In the genomic region with DNA sequence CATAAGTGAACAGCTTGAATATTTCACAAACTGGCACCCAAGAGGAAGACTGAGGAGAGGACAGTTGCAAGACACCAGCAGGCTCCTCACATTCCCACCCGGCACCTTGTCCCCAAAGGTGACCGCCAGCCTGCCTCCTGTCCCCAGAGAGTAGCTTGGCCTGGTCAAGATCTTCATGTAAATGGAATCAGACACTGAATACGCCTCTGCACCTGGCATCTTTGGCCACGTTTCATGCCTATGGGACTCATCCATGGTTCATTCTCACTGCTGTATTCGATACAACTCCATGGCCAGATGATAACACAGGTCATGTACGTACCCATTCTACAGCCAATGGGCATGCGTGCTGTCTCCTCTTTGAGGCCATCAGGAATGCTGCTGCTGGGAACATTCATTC, we compare ENCODE assay signal across 29 cellular contexts.
DNase-seq lines count a peak whose midpoint lies in the region; ATAC-seq, FAIRE-seq and TF ChIP-seq lines count a peak whose summit lies in the region.
"Had no signal": no experiment of that assay in that cellular context is flagged by ENCODE, and none has a peak within 500 bp of the region (broad histone marks: within the 10 kb centered on the region; RNA-seq: fewer than 3 reads in every experiment).

No MANE protein-coding gene starts in this region.

- peak overlapping the region; percentile 52 for H3K27ac ChIP-seq in layer of hippocampus (ENCODE audit: low read depth, low read length)
- H3K27ac ChIP-seq: right lobe of liver, SJCRH30 had no signal

- H3K4me1 Mint-ChIP-seq in brain, result peaks cover 33% of the 10 kb centered on the region
- H3K4me1 Mint-ChIP-seq in stimulated activated memory B cell treated with anti-CD40 and anti-IgM and Interleukin-4, amounts not matched to agents 10 μg/mL and 1 μg/mL and 100 μg/mL, for 72 hours, result peaks cover 41% of the 10 kb centered on the region
- peaks cover 19 to 25% of the 10 kb centered on the region in 2 donors for H3K4me1 Mint-ChIP-seq in effector memory CD8-positive, alpha-beta T cell (ENCODE audit: low read depth in 2 of 2)

- no peak for DNase-seq in HTR-8/SVneo (ENCODE audit: insufficient read length, low spot score)
- DNase-seq in effector memory CD8-positive, alpha-beta T cell, result no peak
- no peak for DNase-seq in GM19239 (ENCODE audit: insufficient read length, low spot score)
- DNase-seq in CD1c-positive myeloid dendritic cell (ENCODE audit: extremely low spot score), result no peak
- DNase-seq: activated CD4-positive, alpha-beta T cell treated with anti-CD3 and anti-CD28 coated beads, Interleukin-2, amount 50 U/mL, for 48 hours; activated CD4-positive, CD25-positive, alpha-beta regulatory T cell; BE2C; DMS153; glutamatergic neuron; NCI-H1092; NCI-H187; NCI-H2171 treated with DMSO at 0.1 percent for 48 hours; NCI-H510A treated with DMSO at 0.1 percent for 48 hours; nephron progenitor cell; right lobe of liver; SJCRH30; stimulated activated CD4-positive, alpha-beta T cell treated with anti-CD3 and anti-CD28 coated beads, Interleukin-4, amount 100 ng/mL, for 4 hours; stimulated activated naive CD4-positive, alpha-beta T cell treated with Interleukin-2 at 50 U/mL for 16 hours had no signal

- no peaks in the 10 kb centered on the region for H3K36me3 Mint-ChIP-seq in brain
- peaks cover 16% of the 10 kb centered on the region for H3K36me3 Mint-ChIP-seq in stimulated activated memory B cell treated with anti-CD40 and anti-IgM and Interleukin-4, amounts not matched to agents 10 μg/mL and 1 μg/mL and 100 μg/mL, for 72 hours
- H3K36me3 Mint-ChIP-seq in effector memory CD8-positive, alpha-beta T cell (ENCODE audit: insufficient read depth), result peaks cover 13% of the 10 kb centered on the region
- H3K36me3 Mint-ChIP-seq: activated naive CD4-positive, alpha-beta T cell treated with anti-CD3 and anti-CD28 coated beads, Interleukin-2, amount 50 U/mL, for 24 hours; IgD-negative memory B cell had no signal

- ATAC-seq in stimulated activated memory B cell treated with anti-CD40 and anti-IgM and Interleukin-4, amounts not matched to agents 10 μg/mL and 1 μg/mL and 100 μg/mL, for 72 hours, result no peak
- no peak for ATAC-seq in effector memory CD8-positive, alpha-beta T cell (replicated peaks)
- no peak for ATAC-seq in GM21528 (IDR thresholded peaks at IDR 0.05; ENCODE audit: low FRiP score, unreplicated experiment)
- ATAC-seq: activated T-helper 17 cell treated with anti-CD3 and anti-CD28 coated beads, Interleukin-2, amount 50 U/mL, for 72 hours had no signal

- H3K27me3 Mint-ChIP-seq in brain, result peaks cover 4% of the 10 kb centered on the region
- H3K27me3 Mint-ChIP-seq in stimulated activated memory B cell treated with anti-CD40 and anti-IgM and Interleukin-4, amounts not matched to agents 10 μg/mL and 1 μg/mL and 100 μg/mL, for 72 hours, result no peaks in the 10 kb centered on the region
- no peaks in the 10 kb centered on the region for H3K27me3 Mint-ChIP-seq in effector memory CD8-positive, alpha-beta T cell
- H3K27me3 Mint-ChIP-seq: activated naive CD4-positive, alpha-beta T cell treated with anti-CD3 and anti-CD28 coated beads, Interleukin-2, amount 50 U/mL, for 24 hours; activated T-helper 17 cell treated with anti-CD3 and anti-CD28 coated beads, Interleukin-2, amount 50 U/mL, for 72 hours; IgD-negative memory B cell had no signal

- H3K9me3 Mint-ChIP-seq in brain, result no peaks in the 10 kb centered on the region
- no peaks in the 10 kb centered on the region for H3K9me3 Mint-ChIP-seq in stimulated activated memory B cell treated with anti-CD40 and anti-IgM and Interleukin-4, amounts not matched to agents 10 μg/mL and 1 μg/mL and 100 μg/mL, for 72 hours
- no peaks in the 10 kb centered on the region for H3K9me3 Mint-ChIP-seq in effector memory CD8-positive, alpha-beta T cell
- H3K9me3 Mint-ChIP-seq: activated naive CD4-positive, alpha-beta T cell treated with anti-CD3 and anti-CD28 coated beads, Interleukin-2, amount 50 U/mL, for 24 hours; activated T-helper 17 cell treated with anti-CD3 and anti-CD28 coated beads, Interleukin-2, amount 50 U/mL, for 72 hours; IgD-negative memory B cell; nephron progenitor cell had no signal

- FAIRE-seq in HTR-8/SVneo (lab: Jason Lieb, UNC), result peak; percentile 49
- no peak for FAIRE-seq in GM19239 (lab: Jason Lieb, UNC)
- FAIRE-seq: H54, keratinocyte, RCC 7860 had no signal

- H3K4me3 Mint-ChIP-seq in brain, result no peak overlapping the region
- no peak overlapping the region for H3K4me3 Mint-ChIP-seq in stimulated activated memory B cell treated with anti-CD40 and anti-IgM and Interleukin-4, amounts not matched to agents 10 μg/mL and 1 μg/mL and 100 μg/mL, for 72 hours
- H3K4me3 Mint-ChIP-seq in effector memory CD8-positive, alpha-beta T cell, result no peak overlapping the region
- H3K4me3 Mint-ChIP-seq: activated naive CD4-positive, alpha-beta T cell treated with anti-CD3 and anti-CD28 coated beads, Interleukin-2, amount 50 U/mL, for 24 hours; activated T-helper 17 cell treated with anti-CD3 and anti-CD28 coated beads, Interleukin-2, amount 50 U/mL, for 72 hours; IgD-negative memory B cell; nephron progenitor cell had no signal

- H3K27me3 ChIP-seq in layer of hippocampus (ENCODE audit: control insufficient read depth, insufficient read depth, low read length), result no peaks in the 10 kb centered on the region
- H3K27me3 ChIP-seq: ascending aorta, BE2C, right lobe of liver, SJCRH30 had no signal

- no peak for TF ChIP-seq CTCF in brain (conservative IDR thresholded peaks at IDR 0.05)

- H3K27ac Mint-ChIP-seq in brain, result peak overlapping the region in 3 of 5 experiments; percentile 27 to 54 (median 47)
- peak overlapping the region; percentile 71 for H3K27ac Mint-ChIP-seq in stimulated activated memory B cell treated with anti-CD40 and anti-IgM and Interleukin-4, amounts not matched to agents 10 μg/mL and 1 μg/mL and 100 μg/mL, for 72 hours
- peak overlapping the region in 1 of 2 donors; percentile 60 for H3K27ac Mint-ChIP-seq in effector memory CD8-positive, alpha-beta T cell
- H3K27ac Mint-ChIP-seq: activated naive CD4-positive, alpha-beta T cell treated with anti-CD3 and anti-CD28 coated beads, Interleukin-2, amount 50 U/mL, for 24 hours; activated T-helper 17 cell treated with anti-CD3 and anti-CD28 coated beads, Interleukin-2, amount 50 U/mL, for 72 hours; nephron progenitor cell had no signal
